In the genomic region with DNA sequence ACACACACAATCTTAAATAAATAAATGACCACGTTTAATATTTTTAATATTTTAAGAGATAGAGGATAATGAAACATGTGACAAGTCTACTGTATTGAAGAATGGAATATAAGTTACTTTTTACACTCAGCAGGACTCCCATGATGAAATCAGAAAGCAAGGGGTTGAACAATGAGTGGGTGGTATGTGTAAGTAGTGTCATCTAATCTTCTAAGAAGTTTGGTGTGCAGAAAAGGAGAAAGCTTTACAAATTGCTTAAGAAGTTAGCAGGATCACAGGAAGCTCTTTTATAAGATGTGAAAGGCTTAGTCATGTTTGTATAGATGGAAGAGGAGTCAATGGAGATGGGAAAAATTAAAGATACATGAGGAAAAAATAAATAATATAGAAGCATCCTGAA, we compare ENCODE assay signal across 27 cellular contexts. TPM values are rescaled to one million over a fixed set of nuclear protein-coding genes. Genes with fewer than 3 reads are reported as not detected.
"Had no signal": no experiment of that assay in that cellular context is flagged by ENCODE, and none has a peak within 500 bp of the region (broad histone marks: within the 10 kb centered on the region; RNA-seq: fewer than 3 reads in every experiment).

No MANE protein-coding gene starts in this region.

- DNase-seq: activated CD4-positive, alpha-beta T cell treated with anti-CD3 and anti-CD28 coated beads for 1 hour; activated CD4-positive, alpha-beta T cell treated with anti-CD3 and anti-CD28 coated beads, Interleukin-2, amount 10 ng/mL, durations not matched to agents 24 days and 14 days; activated CD4-positive, alpha-beta T cell treated with anti-CD3 and anti-CD28 coated beads, Interleukin-2, amount 50 U/mL, for 48 hours; activated gamma-delta T cell; activated naive CD4-positive, alpha-beta T cell treated with anti-CD3 and anti-CD28 coated beads for 36 hours; activated T-cell treated with anti-CD3 and anti-CD28 coated beads, Interleukin-2, amount 50 U/mL, for 48 hours; brain microvascular endothelial cell; cerebellar nuclear complex; MM.1S; NCI-H1105; NCI-H1436; NCI-H1694 treated with DMSO at 0.1 percent for 48 hours; NCI-H2029 treated with DMSO at 0.1 percent for 48 hours; NCI-H345; NCI-H510A treated with DMSO at 0.1 percent for 48 hours; NCI-H69; NK-92 treated with Interleukin-12 subunit alpha and Interleukin-12 subunit beta, amount 100 ng/mL, for 24 hours; Peyer's patch; Right ventricle myocardium superior; SJCRH30; SW 1271 had no signal

- ATAC-seq: activated T-helper 17 cell treated with anti-CD3 and anti-CD28 coated beads, Interleukin-2, amount 50 U/mL, for 72 hours; SK-N-SH treated with all-trans-retinoic acid at 6 μM for 48 hours; WTC11 had no signal

- H3K36me3 ChIP-seq: brain microvascular endothelial cell, Peyer's patch, SJCRH30 had no signal

- H3K27me3 ChIP-seq: brain microvascular endothelial cell, Peyer's patch, SJCRH30 had no signal

- H3K27ac ChIP-seq: brain microvascular endothelial cell, KMS-11, Peyer's patch, RWPE1, SJCRH30 had no signal

- H3K4me1 ChIP-seq: Peyer's patch had no signal

- H3K9me3 ChIP-seq: SJCRH30 had no signal

- H3K4me3 ChIP-seq: Peyer's patch, SJCRH30 had no signal

- H3K9ac ChIP-seq: KMS-11 had no signal

- H3K4me2 ChIP-seq: KMS-11 had no signal

RNA-seq across cellular contexts. Expression of gene SLC15A5, which starts 47.8 kb away (rescaled TPM):
- total RNA-seq: activated CD4-positive, alpha-beta T cell treated with anti-CD3 and anti-CD28 coated beads, Interleukin-2, amount 10 ng/mL, durations not matched to agents 24 days and 14 days; activated naive CD4-positive, alpha-beta T cell treated with anti-CD3 and anti-CD28 coated beads for 36 hours; activated T-helper 17 cell treated with anti-CD3 and anti-CD28 coated beads, Interleukin-2, amount 50 U/mL, for 72 hours; cardiac septum; Peyer's patch; Right ventricle myocardium superior; SJCRH30; WTC11 had no signal
